ENCODE assay signal across 10 cellular contexts in genomic region chr10:69223028-69223342, GRCh38. TPM values are rescaled to one million over a fixed set of nuclear protein-coding genes. Genes with fewer than 3 reads are reported as not detected.
DNase-seq lines count a peak whose midpoint lies in the region; ATAC-seq and TF ChIP-seq lines count a peak whose summit lies in the region.
"Had no signal": no experiment of that assay in that cellular context is flagged by ENCODE, and none has a peak within 500 bp of the region (broad histone marks: within the 10 kb centered on the region; RNA-seq: fewer than 3 reads in every experiment).

No MANE protein-coding gene starts in this region.

- ATAC-seq in HG03460 (IDR thresholded peaks at IDR 0.05; ENCODE audit: unreplicated experiment) = peak; percentile 2

- no peak for TF ChIP-seq POLR2A in thyroid gland (IDR thresholded peaks at IDR 0.05)

- intact Hi-C loops in activated naive CD4-positive, alpha-beta T cell treated with anti-CD3 and anti-CD28 coated beads for 36 hours (cut with micrococcal nuclease) = loop anchor here (2.0 to 5.0 kb wide), 4 partner anchors 176 to 266 kb away; partner anchors contain the start of gene DDX21
- intact Hi-C loops in thyroid gland (cut with DNase I) = no loop called here

- H3K27me3 Mint-ChIP-seq in activated naive CD4-positive, alpha-beta T cell treated with anti-CD3 and anti-CD28 coated beads for 36 hours (ENCODE audit: low read depth) = no peaks in the 10 kb centered on the region

- H3K27ac ChIP-seq in coronary artery (no peak overlapping the region), thyroid gland (peak overlapping the region in 2 of 3 donors; percentile 19 to 78)
- H3K27ac ChIP-seq: SK-N-MC had no signal

- H3K4me3 ChIP-seq in coronary artery (no peak overlapping the region), thyroid gland (replicated peaks in 1 of 3) (no peak overlapping the region)
- H3K4me3 ChIP-seq: SK-N-MC had no signal

- CTCF ChIA-PET in activated naive CD4-positive, alpha-beta T cell treated with anti-CD3 and anti-CD28 coated beads for 36 hours (lab: Charles Lee) = interaction anchor here (1.0 to 2.1 kb wide), 3 partner anchors 10 to 217 kb away, joined by 4 to 5 read pairs (median 4); no protein-coding TSS in a partner anchor

- DNase-seq in activated naive CD4-positive, alpha-beta T cell treated with anti-CD3 and anti-CD28 coated beads for 36 hours = no peak
- no peak for DNase-seq in activated naive CD4-positive, alpha-beta T cell treated with Interleukin-2 at 50 U/mL for 16 hours
- no peak for DNase-seq in coronary artery (ENCODE audit: low spot score)
- no peak for DNase-seq in thyroid gland
- no peak for DNase-seq in RKO (ENCODE audit: low spot score)
- no peak for DNase-seq in NK-92 (lab: John Stamatoyannopoulos, UW; ENCODE audit: unreplicated experiment)
- DNase-seq in NCI-H146 (lab: John Stamatoyannopoulos, UW) = no peak
- DNase-seq: foreskin melanocyte had no signal

- H3K4me1 ChIP-seq in thyroid gland = peaks cover 18 to 27% of the 10 kb centered on the region in 2 donors

- H3K4me1 Mint-ChIP-seq in activated naive CD4-positive, alpha-beta T cell treated with anti-CD3 and anti-CD28 coated beads for 36 hours (ENCODE audit: low read depth) = peaks cover 25% of the 10 kb centered on the region

- WGBS in thyroid gland, 2 donors = 28 to 58% methylated on average over 1 of the region's 1 CpG

- H3K36me3 ChIP-seq in thyroid gland = no peaks in the 10 kb centered on the region

- peak; percentile 1 for TF ChIP-seq CTCF in coronary artery (IDR thresholded peaks at IDR 0.05)
- no peak for TF ChIP-seq CTCF in thyroid gland (IDR thresholded peaks at IDR 0.05)

- H3K9me3 Mint-ChIP-seq in activated naive CD4-positive, alpha-beta T cell treated with anti-CD3 and anti-CD28 coated beads for 36 hours = no peaks in the 10 kb centered on the region

- H3K36me3 Mint-ChIP-seq in activated naive CD4-positive, alpha-beta T cell treated with anti-CD3 and anti-CD28 coated beads for 36 hours (ENCODE audit: low read depth) = no peaks in the 10 kb centered on the region

- no peaks in the 10 kb centered on the region for H3K27me3 ChIP-seq in thyroid gland

- H3K27ac Mint-ChIP-seq in activated naive CD4-positive, alpha-beta T cell treated with anti-CD3 and anti-CD28 coated beads for 36 hours = peak overlapping the region; percentile 85

- H3K9me3 ChIP-seq in thyroid gland = no peaks in the 10 kb centered on the region

- H3K4me3 Mint-ChIP-seq in activated naive CD4-positive, alpha-beta T cell treated with anti-CD3 and anti-CD28 coated beads for 36 hours = peak overlapping the region; percentile 60

RNA-seq across cellular contexts. Expression of gene HKDC1, which starts 2.9 kb away (rescaled TPM):
- total RNA-seq in activated naive CD4-positive, alpha-beta T cell treated with anti-CD3 and anti-CD28 coated beads for 36 hours = 1 to 10 TPM; 1.5 to 1.6 TPM
- total RNA-seq in thyroid gland = 10 to 100 TPM in 2 of 4 donors, 1 to 10 TPM in 2; 2.4 to 21.1 (median 8.5) TPM

RNA-seq across cellular contexts. Expression of gene SUPV3L1, which starts 43.0 kb away (rescaled TPM):
- 10 to 100 TPM; 38.4 to 41.1 TPM for total RNA-seq in activated naive CD4-positive, alpha-beta T cell treated with anti-CD3 and anti-CD28 coated beads for 36 hours
- total RNA-seq in thyroid gland = 10 to 100 TPM; 25.1 to 31.6 (median 27.8) TPM

RNA-seq across cellular contexts. Expression of gene HK1, which starts 55.3 kb away (rescaled TPM):
- 100 to 1,000 TPM; 172 to 179 TPM for total RNA-seq in activated naive CD4-positive, alpha-beta T cell treated with anti-CD3 and anti-CD28 coated beads for 36 hours
- 100 to 1,000 TPM; 106 to 231 (median 189) TPM for total RNA-seq in thyroid gland

Comparison
In these comparisons a context has a peak if more than half of its experiments do, and no peak if none do; other contexts are left out.
1. H3K27ac ChIP-seq: peak in thyroid gland (2 of 3); none in coronary artery (0 of 2).